14 cellular contexts compared by ENCODE assay signal in the genomic region with DNA sequence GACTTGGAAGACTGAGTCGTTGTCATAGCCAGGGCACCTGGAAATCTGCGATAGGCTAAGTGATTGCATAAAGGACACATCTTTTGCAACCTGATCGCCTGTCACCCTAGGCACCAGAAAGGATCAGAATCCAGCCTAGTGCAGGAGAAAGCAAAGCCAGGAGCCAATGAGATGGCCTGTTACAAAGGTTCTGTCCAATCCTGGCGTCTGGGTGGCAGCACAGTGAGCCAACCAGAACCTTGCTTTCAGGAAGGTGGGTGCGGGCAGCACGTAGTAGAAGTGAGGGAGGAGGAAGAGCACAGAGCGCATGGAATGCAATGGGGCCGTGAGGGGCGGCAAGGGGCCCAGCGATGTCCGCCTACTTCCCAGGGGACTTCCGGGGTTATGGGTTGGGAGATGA.
A peak's percentile ranks its signal among the peaks of the same experiment; 100 is the strongest.
DNase-seq lines count a peak whose midpoint lies in the region; ATAC-seq and TF ChIP-seq lines count a peak whose summit lies in the region.
"Had no signal": no experiment of that assay in that cellular context is flagged by ENCODE, and none has a peak within 500 bp of the region (broad histone marks: within the 10 kb centered on the region; RNA-seq: fewer than 3 reads in every experiment).

No MANE protein-coding gene starts in this region.

- no peaks in the 10 kb centered on the region for H3K36me3 ChIP-seq in heart left ventricle
- H3K36me3 ChIP-seq in tibial nerve, result no peaks in the 10 kb centered on the region
- H3K36me3 ChIP-seq: BLaER1 treated with 17β-estradiol and CSF1 and Interleukin-3, amounts not matched to agents 10 nM and 100 nM had no signal

- TF ChIP-seq EP300 in tibial nerve (IDR thresholded peaks at IDR 0.05), result no peak

- no peaks in the 10 kb centered on the region for H3K4me1 Mint-ChIP-seq in central memory CD8-positive, alpha-beta T cell

- intact Hi-C loops in heart left ventricle (cut with DNase I), result loop anchor here in 2 of 10 donors (5.0 to 10.0 kb wide), 2 partner anchors 806 to 808 kb away; no protein-coding TSS in a partner anchor

- ATAC-seq in GM18505 (IDR thresholded peaks at IDR 0.05; ENCODE audit: unreplicated experiment) (no peak), heart left ventricle (no peak)
- peak; percentile 81 for ATAC-seq in central memory CD8-positive, alpha-beta T cell (replicated peaks; ENCODE audit: extremely low read depth, poor library complexity, severe bottlenecking)
- ATAC-seq: Panc1 had no signal

- TF ChIP-seq POLR2A in GM18505 (IDR thresholded peaks at IDR 0.05; ENCODE audit: borderline replicate concordance, extremely low read depth, insufficient read depth, insufficient read length), result peak; percentile 36
- no peak for TF ChIP-seq POLR2A in heart left ventricle (IDR thresholded peaks at IDR 0.05)
- TF ChIP-seq POLR2A in tibial nerve (IDR thresholded peaks at IDR 0.05), result no peak

- H3K4me3 Mint-ChIP-seq in central memory CD8-positive, alpha-beta T cell, result peak overlapping the region; percentile 75

- H3K9me3 Mint-ChIP-seq in central memory CD8-positive, alpha-beta T cell, result no peaks in the 10 kb centered on the region
- H3K9me3 Mint-ChIP-seq: T-helper 2 cell treated with Interferon-gamma antibody and Interleukin-4, amounts not matched to agents 5 μg/mL and 100 μg/mL, for 36 hours had no signal

- no peaks in the 10 kb centered on the region for H3K36me3 Mint-ChIP-seq in central memory CD8-positive, alpha-beta T cell (ENCODE audit: insufficient read depth)

- no peak overlapping the region for H3K4me3 ChIP-seq in heart left ventricle
- no peak overlapping the region for H3K4me3 ChIP-seq in tibial nerve
- H3K4me3 ChIP-seq: BLaER1 treated with 17β-estradiol and CSF1 and Interleukin-3, amounts not matched to agents 10 nM and 100 nM had no signal

- DNase-seq in AG08395 (ENCODE audit: low spot score), result peak; percentile 24
- peak; percentile 36 for DNase-seq in NOMO-1 treated with dmso at 0.1 percent for 144 hours (lab: John Stamatoyannopoulos, UW; ENCODE audit: unreplicated experiment)
- DNase-seq in central memory CD8-positive, alpha-beta T cell (ENCODE audit: low spot score in 2 of 2), result peak; percentile 20 to 34
- DNase-seq in activated CD4-positive, CD25-positive, alpha-beta regulatory T cell (lab: John Stamatoyannopoulos, UW), result no peak
- DNase-seq in heart left ventricle, result no peak
- no peak for DNase-seq in tibial nerve (ENCODE audit: low spot score in 2 of 2)
- no peak for DNase-seq in NCI-H446 treated with DMSO at 0.1 percent for 48 hours (lab: John Stamatoyannopoulos, UW)
- DNase-seq: effector CD8-positive, alpha-beta T cell; kidney; NCI-H2107 had no signal

- H3K4me1 ChIP-seq in heart left ventricle (no peaks in the 10 kb centered on the region), tibial nerve (no peaks in the 10 kb centered on the region)

- 87 to 97% (median 91%) methylated on average over 12 of the region's 12 CpGs for WGBS in heart left ventricle, 4 donors
- 83 to 93% methylated on average over 12 of the region's 12 CpGs for WGBS in tibial nerve, 2 donors

- peaks cover 0 to 34% (median 0%) of the 10 kb centered on the region in 9 donors for H3K27me3 ChIP-seq in heart left ventricle
- H3K27me3 ChIP-seq in tibial nerve, result no peaks in the 10 kb centered on the region
- H3K27me3 ChIP-seq: BLaER1 treated with 17β-estradiol and CSF1 and Interleukin-3, amounts not matched to agents 10 nM and 100 nM had no signal

- no peak for TF ChIP-seq CTCF in heart left ventricle (IDR thresholded peaks at IDR 0.05)
- no peak for TF ChIP-seq CTCF in tibial nerve (IDR thresholded peaks at IDR 0.05)

- H3K9me3 ChIP-seq in heart left ventricle, result no peaks in the 10 kb centered on the region
- no peaks in the 10 kb centered on the region for H3K9me3 ChIP-seq in tibial nerve
- H3K9me3 ChIP-seq: BLaER1 treated with 17β-estradiol and CSF1 and Interleukin-3, amounts not matched to agents 10 nM and 100 nM had no signal

- H3K27ac Mint-ChIP-seq in central memory CD8-positive, alpha-beta T cell (ENCODE audit: low read depth), result peak overlapping the region; percentile 75

- H3K27me3 Mint-ChIP-seq in central memory CD8-positive, alpha-beta T cell, result no peaks in the 10 kb centered on the region

- H3K27ac ChIP-seq in heart left ventricle, result no peak overlapping the region
- H3K27ac ChIP-seq in tibial nerve, result no peak overlapping the region
- H3K27ac ChIP-seq: BLaER1 treated with 17β-estradiol and CSF1 and Interleukin-3, amounts not matched to agents 10 nM and 100 nM had no signal

Comparison
In these comparisons a context has a peak if more than half of its experiments do, and no peak if none do; other contexts are left out.
1. DNase-seq: peak in AG08395 (single experiment), NOMO-1 treated with dmso at 0.1 percent for 144 hours (single experiment) and central memory CD8-positive, alpha-beta T cell (2 of 2); none in activated CD4-positive, CD25-positive, alpha-beta regulatory T cell (0 of 4), heart left ventricle (0 of 5), tibial nerve (0 of 2) and NCI-H446 treated with DMSO at 0.1 percent for 48 hours (single experiment).